ENCODE assay signal across 8 cellular contexts in the genomic region with DNA sequence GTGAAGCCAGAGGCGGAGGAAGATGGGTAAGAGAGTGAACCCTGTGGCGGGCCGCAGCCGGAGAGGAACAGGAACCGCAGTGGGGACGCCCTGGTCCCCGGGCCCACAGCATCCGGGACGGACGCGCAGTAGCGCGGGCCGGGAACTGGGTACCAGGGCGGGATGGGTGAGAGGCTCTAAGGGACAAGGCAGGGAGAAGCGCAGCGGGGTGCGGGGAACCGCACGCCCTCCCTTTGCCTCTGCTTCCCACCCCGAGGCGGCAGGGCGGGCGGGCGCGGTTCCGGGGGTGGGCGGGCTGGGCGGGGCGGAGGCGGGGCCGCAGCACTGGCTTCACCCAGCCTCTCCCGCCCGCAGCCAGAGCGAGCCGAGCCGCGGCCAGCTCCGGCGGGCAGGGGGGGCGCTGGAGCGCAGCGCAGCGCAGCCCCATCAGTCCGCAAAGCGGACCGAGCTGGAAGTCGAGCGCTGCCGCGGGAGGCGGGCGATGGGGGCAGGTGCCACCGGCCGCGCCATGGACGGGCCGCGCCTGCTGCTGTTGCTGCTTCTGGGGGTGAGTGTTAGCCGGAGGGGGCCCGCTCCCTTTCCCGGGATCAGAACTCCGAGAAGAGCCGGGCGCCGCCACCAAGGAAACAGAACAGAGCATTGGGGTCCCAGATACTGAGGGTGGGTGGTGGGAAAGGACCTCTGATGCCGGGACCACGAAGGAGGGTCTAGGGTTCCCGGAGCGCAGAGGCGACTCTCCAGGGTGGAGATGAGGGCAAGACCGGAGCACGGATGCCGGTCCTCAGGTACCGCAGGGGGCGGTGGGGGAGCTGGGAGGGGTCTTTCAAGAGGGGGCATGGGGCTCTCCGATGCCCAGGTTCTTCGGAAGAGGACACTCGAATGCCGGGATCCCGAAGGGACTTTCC. TPM values are rescaled to one million over a fixed set of nuclear protein-coding genes. Genes with fewer than 3 reads are reported as not detected.
DNase-seq lines count a peak whose midpoint lies in the region; ATAC-seq and TF ChIP-seq lines count a peak whose summit lies in the region.

TSS of gene NGFR (plus strand) at position 357 of the 905 bp plus-strand sequence. CDS start at position 482, 125 bp downstream.

- H3K27ac ChIP-seq in liver (ENCODE audit: low read depth in 1 of 2, low read length in 2 of 2): peak within 1 kb of the TSS in 1 of 2 donors; percentile 31

- WGBS in liver: 2% methylated on average over 81 of the region's 81 CpGs

- peaks cover 0 to 16% (median 11%) of the 10 kb centered on the region in 4 donors for H3K27me3 ChIP-seq in liver (ENCODE audit: control insufficient read depth in 4 of 4, insufficient read depth in 4 of 4, low read length in 3 of 4)

- no peaks in the 10 kb centered on the region for H3K36me3 ChIP-seq in liver (ENCODE audit: control insufficient read depth in 4 of 4, insufficient read depth in 3 of 4, low read depth in 1 of 4, low read length in 3 of 4)

- ATAC-seq in GM19023 (IDR thresholded peaks at IDR 0.05; ENCODE audit: unreplicated experiment): no peak

- TF ChIP-seq RAD21 in liver (IDR thresholded peaks at IDR 0.05): no peak

- no peaks in the 10 kb centered on the region for H3K9me3 ChIP-seq in liver (ENCODE audit: control insufficient read depth in 4 of 4, low read length in 3 of 4)

- H3K4me1 ChIP-seq in liver (ENCODE audit: control insufficient read depth in 4 of 4, insufficient read depth in 4 of 4, low read length in 3 of 4): peaks cover 8 to 26% (median 20%) of the 10 kb centered on the region in 4 donors

- H3K4me3 ChIP-seq in WI38 (ENCODE audit: low read depth, low read length): peak within 1 kb of the TSS; percentile 39
- peak within 1 kb of the TSS; percentile 46 for H3K4me3 ChIP-seq in choroid plexus epithelial cell (ENCODE audit: low read depth, low read length)
- peak within 1 kb of the TSS in 2 of 3 donors; percentile 2 to 48 for H3K4me3 ChIP-seq in liver (ENCODE audit: low read depth in 1 of 3, low read length in 3 of 3)

- no peak within 1 kb of the TSS for H3K9ac ChIP-seq in liver (ENCODE audit: low read depth in 1 of 2, low read length in 2 of 2)

- DNase-seq in SIG-M5 treated with dmso at 0.1 percent for 504 hours (lab: John Stamatoyannopoulos, UW; ENCODE audit: unreplicated experiment): peak; percentile 67
- DNase-seq in SIG-M5 (lab: John Stamatoyannopoulos, UW): no peak
- peak; percentile 59 for DNase-seq in NAMALWA (ENCODE audit: low spot score)
- no peak for DNase-seq in choroid plexus epithelial cell (ENCODE audit: low read depth)
- peak in 2 of 3 donors; percentile 8 to 17 for DNase-seq in stimulated activated CD4-positive, alpha-beta T cell treated with anti-CD3 and anti-CD28 coated beads, TNF-alpha, amount 100 ng/mL, for 1 hour (ENCODE audit: low read depth in 3 of 3, low spot score in 1 of 3)

- TF ChIP-seq CTCF in WI38 (IDR thresholded peaks at IDR 0.05; ENCODE audit: low read depth, low read length): no peak
- TF ChIP-seq CTCF in choroid plexus epithelial cell (conservative IDR thresholded peaks at IDR 0.05; ENCODE audit: low read depth, low read length): no peak
- no peak for TF ChIP-seq CTCF in liver (IDR thresholded peaks at IDR 0.05; ENCODE audit: low read depth, low read length, missing input control)

TF ChIP-seq in liver, 16 proteins besides CTCF, POLR2A, EP300 and RAD21:
- no peak for TF ChIP-seq GABPA (IDR thresholded peaks at IDR 0.05 in 1 of 2, conservative IDR thresholded peaks at IDR 0.05 in 1 of 2)
- no peak for TF ChIP-seq EGR1 (IDR thresholded peaks at IDR 0.05; ENCODE audit: low read depth in 2 of 2)
- no peak for TF ChIP-seq ATF3 (IDR thresholded peaks at IDR 0.05)
- no peak for TF ChIP-seq HNF4A (conservative IDR thresholded peaks at IDR 0.05)
- TF ChIP-seq RXRA (IDR thresholded peaks at IDR 0.05): no peak
- no peak for TF ChIP-seq YY1 (IDR thresholded peaks at IDR 0.05)
- no peak for TF ChIP-seq NR2F2 (IDR thresholded peaks at IDR 0.05)
- TF ChIP-seq ZBTB33 (IDR thresholded peaks at IDR 0.05): no peak
- TF ChIP-seq JUND (IDR thresholded peaks at IDR 0.05): no peak
- no peak for TF ChIP-seq HNF4G (IDR thresholded peaks at IDR 0.05)
- TF ChIP-seq, protein P1, sequence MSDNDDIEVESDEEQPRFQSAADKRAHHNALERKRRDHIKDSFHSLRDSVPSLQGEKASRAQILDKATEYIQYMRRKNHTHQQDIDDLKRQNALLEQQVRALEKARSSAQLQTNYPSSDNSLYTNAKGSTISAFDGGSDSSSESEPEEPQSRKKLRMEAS (IDR thresholded peaks at IDR 0.05): no peak
- TF ChIP-seq TAF1 (conservative IDR thresholded peaks at IDR 0.05): no peak
- no peak for TF ChIP-seq FOXA2 (IDR thresholded peaks at IDR 0.05)
- TF ChIP-seq FOXA1 (IDR thresholded peaks at IDR 0.05): no peak
- no peak for TF ChIP-seq REST (IDR thresholded peaks at IDR 0.05)
- no peak for TF ChIP-seq SP1 (IDR thresholded peaks at IDR 0.05)

RNA-seq across cellular contexts. Expression of gene NGFR, which starts in this region (rescaled TPM):
- 10 to 100 TPM; 10.7 to 11.0 TPM for total RNA-seq in liver
- 10 to 100 TPM in 1 of 2 donors, 1 to 10 TPM in 1; 6.9 to 10.3 TPM for polyA plus RNA-seq in liver

Comparison
In these comparisons a context has a peak if more than half of its experiments do, and no peak if none do; other contexts are left out.
1. DNase-seq: peak in SIG-M5 treated with dmso at 0.1 percent for 504 hours (single experiment), NAMALWA (single experiment) and stimulated activated CD4-positive, alpha-beta T cell treated with anti-CD3 and anti-CD28 coated beads, TNF-alpha, amount 100 ng/mL, for 1 hour (2 of 3); none in SIG-M5 (single experiment) and choroid plexus epithelial cell (single experiment).
2. Peak in every context shown above with its lines, with median percentiles within 50 percentile points of each other: H3K4me3 ChIP-seq.